In the genomic region with DNA sequence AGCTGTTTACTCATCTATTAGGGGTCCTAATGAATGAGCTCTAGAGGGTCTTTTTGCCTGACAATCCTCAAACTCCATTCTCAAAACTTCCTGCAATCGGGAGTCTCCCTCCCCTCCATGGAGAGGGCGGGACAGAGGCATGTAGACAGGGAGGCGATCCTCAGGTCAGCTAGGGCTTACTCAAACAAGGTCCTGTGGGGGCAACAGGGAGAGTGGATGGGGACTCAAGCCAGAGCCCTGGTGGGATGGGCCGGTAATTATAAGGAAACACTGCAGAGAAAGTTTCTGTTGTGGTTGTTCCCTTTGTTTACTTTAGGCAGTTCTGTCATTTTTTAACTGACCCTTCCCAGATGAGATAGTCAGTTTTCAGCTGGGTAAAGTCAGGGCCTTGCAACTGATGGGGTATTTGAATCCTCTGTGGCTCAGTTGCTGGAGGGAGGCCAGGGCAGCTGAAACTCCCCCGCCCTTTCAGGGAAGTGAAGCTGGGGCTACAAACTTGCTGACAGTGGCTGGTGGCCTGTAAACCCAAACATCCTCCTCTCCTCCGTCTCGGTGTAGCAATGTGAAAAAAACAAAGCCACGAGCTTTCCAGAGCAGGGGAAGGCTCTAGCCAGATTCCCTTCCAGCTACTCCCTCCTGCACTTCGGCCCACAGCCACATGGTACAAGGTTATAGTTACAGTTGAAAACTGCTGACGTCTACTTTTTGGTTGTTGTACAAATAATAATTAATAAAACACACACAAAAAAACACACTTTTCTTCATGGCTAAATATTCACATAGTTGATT, we compare ENCODE assay signal across 7 cellular contexts. TPM values are rescaled to one million over a fixed set of nuclear protein-coding genes. Genes with fewer than 3 reads are reported as not detected.
DNase-seq lines count a peak whose midpoint lies in the region; ATAC-seq and TF ChIP-seq lines count a peak whose summit lies in the region.
"Not testable (repeated sequence)": the region's sequence is repeated elsewhere in the genome, so short reads cannot be mapped to it uniquely, and the experiment has no call there.

No MANE protein-coding gene starts in this region.

- H3K4me2 ChIP-seq in KMS-11, result peak overlapping the region; percentile 64

- H3K27me3 ChIP-seq in KMS-11 (ENCODE audit: insufficient read depth, low read depth); dorsolateral prefrontal cortex: not testable (repeated sequence)

- peak; percentile 74 for ATAC-seq in GM18868 (IDR thresholded peaks at IDR 0.05; ENCODE audit: unreplicated experiment)
- ATAC-seq in HG02588 (IDR thresholded peaks at IDR 0.05; ENCODE audit: unreplicated experiment), result peak; percentile 70

- H3K27ac ChIP-seq in KMS-11, result peak overlapping the region; percentile 52
- H3K27ac ChIP-seq in dorsolateral prefrontal cortex, result peak overlapping the region in 4 of 59 donors; percentile 18 to 34 (median 24)

- H3K4me3 ChIP-seq in KMS-11 (IDR thresholded peaks at IDR 0.05; ENCODE audit: insufficient read depth, low read depth, low read length), result peak overlapping the region; percentile 70
- not testable (repeated sequence) for H3K4me3 ChIP-seq in dorsolateral prefrontal cortex

- H3K4me1 ChIP-seq in KMS-11 (ENCODE audit: low read depth, poor library complexity, severe bottlenecking), result peaks cover 54% of the 10 kb centered on the region

- not testable (repeated sequence) for TF ChIP-seq CTCF in KMS-11 (conservative IDR thresholded peaks at IDR 0.05; ENCODE audit: low read depth, low read length)
- peak in 1 of 56 donors; percentile 6 for TF ChIP-seq CTCF in dorsolateral prefrontal cortex (IDR thresholded peaks at IDR 0.05 in 54 of 56, conservative IDR thresholded peaks at IDR 0.05 in 2 of 56; ENCODE audit: low read depth in 1 of 56, partially characterized antibody in 56 of 56)

- H3K9ac ChIP-seq in KMS-11, result peak overlapping the region; percentile 20; the same call in 1 of the 2 replicates

- H4K20me1 ChIP-seq in KMS-11 (ENCODE audit: insufficient read depth), result not testable (repeated sequence)

- peak overlapping the region; percentile 28; the same call in 1 of the 2 replicates for H2AFZ ChIP-seq in KMS-11 (ENCODE audit: low read depth)

- not testable (repeated sequence) for H3K79me2 ChIP-seq in KMS-11 (ENCODE audit: insufficient read depth, low read depth)

- DNase-seq in T-helper 9 cell (peak; percentile 0), dorsolateral prefrontal cortex (peak in 7 of 10 donors; percentile 3 to 47 (median 29)), kidney tubule cell (ENCODE audit: low spot score) (peak; percentile 57), posterior vena cava (ENCODE audit: low spot score) (peak; percentile 87)

- intact Hi-C loops in dorsolateral prefrontal cortex (cut with DNase I); posterior vena cava (cut with DNase I): not testable (repeated sequence)

- not testable (repeated sequence) for H3K36me3 ChIP-seq in KMS-11 (ENCODE audit: insufficient read depth)

RNA-seq across cellular contexts. Expression of gene SEC22B, which starts 44.5 kb away (rescaled TPM):
- total RNA-seq in dorsolateral prefrontal cortex, result 10 to 100 TPM; 24.3 to 40.0 (median 31.6) TPM
- total RNA-seq in posterior vena cava, result 10 to 100 TPM; 30.9 to 34.9 TPM

Comparison
In these comparisons a context has a peak if more than half of its experiments do, and no peak if none do; other contexts are left out.
1. DNase-seq: peak in every context shown above with its lines; median percentile 87 in posterior vena cava; 57 in kidney tubule cell; 29 in dorsolateral prefrontal cortex; 0 in T-helper 9 cell.